ENCODE assay signal across 24 cellular contexts in the genomic region with DNA sequence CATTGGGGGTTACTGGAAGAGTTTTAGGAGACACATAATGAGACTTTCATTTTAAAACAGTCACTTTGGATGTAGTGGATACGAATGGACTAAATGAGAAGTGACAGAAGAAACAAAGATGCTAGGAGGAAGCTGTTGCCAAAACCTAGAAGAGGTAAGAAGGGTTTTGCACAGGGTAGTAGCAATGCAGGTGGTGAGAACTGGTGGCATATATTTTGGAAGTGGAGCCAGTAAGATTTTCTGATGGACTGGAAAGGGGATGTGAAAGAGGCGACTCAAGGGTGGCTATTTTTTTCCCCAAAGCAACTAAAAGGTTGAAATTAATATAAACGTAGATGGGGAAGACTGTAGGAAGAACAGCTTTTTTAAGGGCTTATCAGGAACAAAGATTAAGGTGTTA.
"Had no signal": no experiment of that assay in that cellular context is flagged by ENCODE, and none has a peak within 500 bp of the region (broad histone marks: within the 10 kb centered on the region; RNA-seq: fewer than 3 reads in every experiment).

No MANE protein-coding gene starts in this region.

- H3K4me3 ChIP-seq: Peyer's patch had no signal

- H3K36me3 Mint-ChIP-seq: brain, WTC11 had no signal

- ATAC-seq: activated CD8-positive, alpha-beta T cell treated with anti-CD3 and anti-CD28 coated beads, Interleukin-2, amount 10 ng/mL, durations not matched to agents 7 days and 5 days; activated naive CD8-positive, alpha-beta T cell treated with anti-CD3 and anti-CD28 coated beads, Interleukin-2, amount 50 U/mL, for 24 hours; WTC11 had no signal

- H3K27me3 ChIP-seq: Peyer's patch had no signal

- H3K4me3 Mint-ChIP-seq: activated CD8-positive, alpha-beta T cell treated with anti-CD3 and anti-CD28 coated beads, Interleukin-2, amount 10 ng/mL, durations not matched to agents 7 days and 5 days; activated naive CD8-positive, alpha-beta T cell treated with anti-CD3 and anti-CD28 coated beads, Interleukin-2, amount 50 U/mL, for 24 hours; brain; T-helper 1 cell treated with Interleukin-12 subunit alpha and Interleukin-12 subunit beta and Interleukin-4 antibody, amounts not matched to agents 30 μg/mL and 1 μg/mL, for 36 hours; WTC11 had no signal

- H3K9me3 ChIP-seq: Peyer's patch had no signal

- H3K4me1 ChIP-seq: Peyer's patch had no signal

- H3K36me3 ChIP-seq: Peyer's patch had no signal

- DNase-seq: activated CD4-positive, alpha-beta T cell treated with anti-CD3 and anti-CD28 coated beads for 48 hours; activated CD4-positive, alpha-beta T cell treated with anti-CD3 and anti-CD28 coated beads, Interleukin-2, amount 50 U/mL, for 4 hours; activated CD4-positive, CD25-positive, alpha-beta regulatory T cell treated with anti-CD3 and anti-CD28 coated beads, Interleukin-2, amount 50 U/mL, for 72 hours; activated CD8-positive, alpha-beta memory T cell treated with anti-CD3 and anti-CD28 coated beads, Interleukin-2, amount 50 U/mL, for 48 hours; activated CD8-positive, alpha-beta T cell treated with anti-CD3 and anti-CD28 coated beads, Interleukin-2, amount 10 ng/mL, durations not matched to agents 7 days and 5 days; activated gamma-delta T cell; activated naive CD4-positive, alpha-beta T cell treated with anti-CD3 and anti-CD28 coated beads, Interleukin-2, amount 50 U/mL, for 16 hours; activated naive CD8-positive, alpha-beta T cell treated with anti-CD3 and anti-CD28 coated beads, Interleukin-2, amount 50 U/mL, for 24 hours; activated T-cell treated with anti-CD3 and anti-CD28 coated beads, Interleukin-2, amount 50 U/mL, for 1 hour; amniotic stem cell; KG1; NCI-H1092; NCI-H1417; NCI-H1930; NCI-H2171 treated with DMSO at 0.1 percent for 48 hours; NCI-H345; NCI-H510A; NCI-H526 treated with DMSO at 0.1 percent for 48 hours; NCI-H82; Peyer's patch; SHP77 treated with DMSO at 0.1 percent for 48 hours had no signal

- H3K27ac Mint-ChIP-seq: activated CD8-positive, alpha-beta T cell treated with anti-CD3 and anti-CD28 coated beads, Interleukin-2, amount 10 ng/mL, durations not matched to agents 7 days and 5 days; activated naive CD8-positive, alpha-beta T cell treated with anti-CD3 and anti-CD28 coated beads, Interleukin-2, amount 50 U/mL, for 24 hours; brain; T-helper 1 cell treated with Interleukin-12 subunit alpha and Interleukin-12 subunit beta and Interleukin-4 antibody, amounts not matched to agents 30 μg/mL and 1 μg/mL, for 36 hours; WTC11 had no signal

- H3K27ac ChIP-seq: Peyer's patch had no signal

- H3K4me1 Mint-ChIP-seq: brain, WTC11 had no signal

- H3K27me3 Mint-ChIP-seq: activated naive CD8-positive, alpha-beta T cell treated with anti-CD3 and anti-CD28 coated beads, Interleukin-2, amount 50 U/mL, for 24 hours; brain had no signal

- H3K9me3 Mint-ChIP-seq: activated naive CD8-positive, alpha-beta T cell treated with anti-CD3 and anti-CD28 coated beads, Interleukin-2, amount 50 U/mL, for 24 hours; brain; T-helper 1 cell treated with Interleukin-12 subunit alpha and Interleukin-12 subunit beta and Interleukin-4 antibody, amounts not matched to agents 30 μg/mL and 1 μg/mL, for 36 hours; WTC11 had no signal
